Comparison of ENCODE assay signal across 1 cellular context in the genomic region with DNA sequence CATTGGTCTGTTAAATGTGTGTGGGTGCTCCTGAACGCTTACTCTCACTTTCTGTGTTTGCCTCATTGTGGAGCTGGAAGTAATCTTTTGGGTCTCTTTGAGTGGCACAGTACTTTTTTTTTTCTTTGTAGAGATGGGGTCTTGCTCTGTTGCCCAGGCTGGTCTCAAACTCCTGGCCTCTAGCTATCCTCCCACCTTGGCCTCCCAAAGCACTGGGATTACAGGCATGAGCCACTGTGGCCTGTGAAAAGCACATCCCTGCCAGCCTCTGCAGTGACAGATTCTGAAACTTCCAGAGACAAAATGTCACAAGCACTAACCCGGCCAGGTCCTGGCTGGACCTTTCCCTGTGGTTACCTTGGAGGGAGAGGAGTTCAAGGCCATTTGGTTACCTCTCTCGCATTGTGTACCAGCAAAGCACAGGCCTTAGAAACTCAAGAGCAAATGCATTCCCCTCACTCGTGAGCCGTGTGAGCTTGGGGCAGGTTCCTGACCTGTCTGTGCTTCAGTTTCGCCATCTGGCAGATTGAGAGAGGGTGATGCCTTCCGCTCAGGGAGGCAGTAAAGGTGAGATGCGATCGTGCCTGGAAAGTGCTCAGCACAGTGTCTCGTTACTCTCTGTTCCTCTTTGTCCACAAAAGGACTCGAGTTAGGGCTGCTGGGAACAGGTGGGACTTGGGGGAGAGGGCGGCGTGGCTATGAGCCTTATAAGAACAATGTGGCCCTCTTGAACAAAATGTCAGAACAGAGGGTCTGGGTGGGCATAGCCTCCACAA.
TF ChIP-seq lines count a peak whose summit lies in the region.

No MANE protein-coding gene starts in this region.

TF ChIP-seq in HepG2, 621 proteins besides CTCF, POLR2A, EP300 and RAD21 (continued from another document):
- TF ChIP-seq ARID5B (CRISPR knock-in tag; IDR thresholded peaks at IDR 0.05) (peak; percentile 31; the same call in 1 of the 2 replicates), ZNF331 (CRISPR knock-in tag; IDR thresholded peaks at IDR 0.05) (peak; percentile 56), IRF1 (CRISPR knock-in tag; IDR thresholded peaks at IDR 0.05; ENCODE audit: low read depth) (no peak), ZNF484 (CRISPR knock-in tag; IDR thresholded peaks at IDR 0.05; ENCODE audit: borderline replicate concordance, low read depth) (no peak), ZFP36 (IDR thresholded peaks at IDR 0.05; ENCODE audit: borderline replicate concordance, low read depth, low read length, partially characterized antibody) (no peak), FOSL1 (CRISPR knock-in tag; IDR thresholded peaks at IDR 0.05; ENCODE audit: borderline replicate concordance) (no peak), RXRB (CRISPR knock-in tag; IDR thresholded peaks at IDR 0.05; ENCODE audit: borderline replicate concordance) (peak; percentile 40; the same call in 1 of the 2 replicates), MAFG (CRISPR knock-in tag; IDR thresholded peaks at IDR 0.05) (no peak), TSC22D2 (CRISPR knock-in tag; IDR thresholded peaks at IDR 0.05; ENCODE audit: borderline replicate concordance) (no peak)
TF ChIP-seq in HepG2: peak in this region for 20.
